Comparison of ENCODE assay signal across 19 cellular contexts in genomic region chr16:89282523-89282922, GRCh38.
"Had no signal": no experiment of that assay in that cellular context is flagged by ENCODE, and none has a peak within 500 bp of the region (broad histone marks: within the 10 kb centered on the region; RNA-seq: fewer than 3 reads in every experiment).

No MANE protein-coding gene starts in this region.

- H3K4me3 ChIP-seq: dorsolateral prefrontal cortex, lung, pancreas, sigmoid colon, testis, tibial artery had no signal

- H3K4me1 ChIP-seq: pancreas, sigmoid colon, tibial artery had no signal

- H3K27me3 ChIP-seq: dorsolateral prefrontal cortex, pancreas, sigmoid colon, testis, tibial artery had no signal

- DNase-seq: dorsolateral prefrontal cortex; effector CD4-positive, alpha-beta T cell; kidney; midbrain; naive thymus-derived CD4-positive, alpha-beta T cell; retina; sigmoid colon; stimulated activated CD4-positive, alpha-beta T cell treated with anti-CD3 and anti-CD28 coated beads, Interleukin-2, amount 100 ng/mL, for 24 hours; stimulated activated CD4-positive, alpha-beta T cell treated with anti-CD3 and anti-CD28 coated beads, Interleukin-4, amount 100 ng/mL, for 24 hours; stimulated activated naive CD4-positive, alpha-beta T cell treated with Interleukin-2 at 50 U/mL for 16 hours; substantia nigra; testis; tibial artery had no signal

- H3K9me3 ChIP-seq: pancreas, sigmoid colon, testis, tibial artery had no signal

- H3K27ac ChIP-seq: pancreas, sigmoid colon, testis, tibial artery had no signal

- ATAC-seq: left lobe of liver; naive thymus-derived CD4-positive, alpha-beta T cell; pancreas; stimulated activated effector memory CD8-positive, alpha-beta T cell treated with anti-CD3 and anti-CD28 coated beads, Interleukin-12 subunit alpha, Interleukin-12 subunit beta, amount 100 ng/mL, for 72 hours had no signal

- FAIRE-seq: colon, frontal cortex, kidney, pancreas had no signal
